ENCODE assay signal across 13 cellular contexts in the genomic region with DNA sequence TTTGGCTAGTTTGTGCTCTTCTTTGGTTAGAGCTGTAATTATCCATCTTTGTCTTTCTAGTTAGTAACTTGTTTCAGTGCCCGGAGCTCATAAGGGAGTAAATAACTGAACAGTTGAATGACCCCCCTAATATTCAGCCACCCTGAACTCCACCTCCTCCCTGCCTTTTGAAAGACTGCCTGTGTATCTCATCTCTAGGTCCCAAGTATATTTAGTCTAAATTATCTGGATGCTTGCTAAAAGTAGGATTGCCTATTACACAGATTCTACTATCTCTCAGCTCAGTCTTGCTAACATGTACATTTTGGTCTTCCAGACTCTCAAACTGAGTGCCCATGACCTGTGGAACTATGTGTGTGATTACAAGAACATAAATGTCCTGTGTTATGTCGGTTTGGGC.
A peak's percentile ranks its signal among the peaks of the same experiment; 100 is the strongest.
DNase-seq lines count a peak whose midpoint lies in the region; ATAC-seq and TF ChIP-seq lines count a peak whose summit lies in the region.
"Had no signal": no experiment of that assay in that cellular context is flagged by ENCODE, and none has a peak within 500 bp of the region (broad histone marks: within the 10 kb centered on the region; RNA-seq: fewer than 3 reads in every experiment).

No MANE protein-coding gene starts in this region.

- H3K4me2 ChIP-seq in GM23338, result no peak overlapping the region
- H3K4me2 ChIP-seq in smooth muscle cell, result no peak overlapping the region
- H3K4me2 ChIP-seq: BLaER1 treated with 17β-estradiol and CSF1 and Interleukin-3, amounts not matched to agents 10 nM and 100 nM had no signal

- no peaks in the 10 kb centered on the region for H3K79me2 ChIP-seq in GM23338 (replicated peaks; ENCODE audit: insufficient read depth)
- H3K79me2 ChIP-seq in smooth muscle cell (ENCODE audit: low read depth), result no peaks in the 10 kb centered on the region

- 85% methylated on average over 2 of the region's 2 CpGs for WGBS in smooth muscle cell (ENCODE audit: low lambda C conversion rate)

- H3K4me1 ChIP-seq in GM23338 (ENCODE audit: insufficient read depth), result no peaks in the 10 kb centered on the region; the same call in 1 of the 2 replicates
- H3K4me1 ChIP-seq in smooth muscle cell (ENCODE audit: low read depth), result no peaks in the 10 kb centered on the region
- H3K4me1 ChIP-seq: HAP-1 had no signal

- DNase-seq in Right ventricle myocardium inferior (ENCODE audit: missing footprints), result no peak
- no peak for DNase-seq in cardiac septum (ENCODE audit: low spot score)
- no peak for DNase-seq in GM23338 (ENCODE audit: low spot score)
- peak; percentile 28 for DNase-seq in left kidney (ENCODE audit: low read depth, low spot score)
- no peak for DNase-seq in smooth muscle cell (lab: John Stamatoyannopoulos, UW; ENCODE audit: unreplicated experiment)
- DNase-seq in HuH-7 (ENCODE audit: low spot score), result no peak
- DNase-seq: ACHN; CD4-positive, CD25-positive, alpha-beta regulatory T cell; DMS53 had no signal

- H3K9ac ChIP-seq in smooth muscle cell (ENCODE audit: low read depth), result no peak overlapping the region
- H3K9ac ChIP-seq: BLaER1 treated with 17β-estradiol and CSF1 and Interleukin-3, amounts not matched to agents 10 nM and 100 nM had no signal

- no peaks in the 10 kb centered on the region for H4K20me1 ChIP-seq in GM23338 (replicated peaks; ENCODE audit: insufficient read depth)
- no peaks in the 10 kb centered on the region for H4K20me1 ChIP-seq in smooth muscle cell (ENCODE audit: low read depth)
- H4K20me1 ChIP-seq: BLaER1 treated with 17β-estradiol and CSF1 and Interleukin-3, amounts not matched to agents 10 nM and 100 nM had no signal

- H3K9me3 Mint-ChIP-seq in GM23338, result no peaks in the 10 kb centered on the region

- H3K36me3 Mint-ChIP-seq in GM23338 (ENCODE audit: low read depth), result no peaks in the 10 kb centered on the region
- H3K36me3 Mint-ChIP-seq: CD4-positive, CD25-positive, alpha-beta regulatory T cell had no signal

- H2AFZ ChIP-seq in GM23338 (peak overlapping the region; percentile 73), smooth muscle cell (ENCODE audit: low read depth) (peak overlapping the region; percentile 57)

- no peak overlapping the region for H3K4me3 Mint-ChIP-seq in GM23338
- H3K4me3 Mint-ChIP-seq: CD4-positive, CD25-positive, alpha-beta regulatory T cell had no signal

- TF ChIP-seq CTCF in GM23338 (conservative IDR thresholded peaks at IDR 0.05; ENCODE audit: low read depth in 2 of 2) (no peak), smooth muscle cell (IDR thresholded peaks at IDR 0.05; ENCODE audit: borderline replicate concordance, insufficient read depth, poor library complexity, severe bottlenecking) (no peak)

- H3K4me3 ChIP-seq in GM23338 (no peak overlapping the region), smooth muscle cell (no peak overlapping the region)
- H3K4me3 ChIP-seq: BLaER1 treated with 17β-estradiol and CSF1 and Interleukin-3, amounts not matched to agents 10 nM and 100 nM; GM12878; HAP-1 had no signal

- no peak overlapping the region for H3K27ac Mint-ChIP-seq in GM23338
- H3K27ac Mint-ChIP-seq: CD4-positive, CD25-positive, alpha-beta regulatory T cell had no signal

- no peaks in the 10 kb centered on the region for H3K36me3 ChIP-seq in GM23338 (ENCODE audit: insufficient read depth)
- H3K36me3 ChIP-seq in smooth muscle cell (ENCODE audit: low read depth), result no peaks in the 10 kb centered on the region
- H3K36me3 ChIP-seq: BLaER1 treated with 17β-estradiol and CSF1 and Interleukin-3, amounts not matched to agents 10 nM and 100 nM; HAP-1 had no signal

- H3F3A ChIP-seq in GM23338 (replicated peaks; ENCODE audit: low read depth) (no peaks in the 10 kb centered on the region), smooth muscle cell (ENCODE audit: low read depth) (no peaks in the 10 kb centered on the region)

- H3K9me3 ChIP-seq in smooth muscle cell (replicated peaks; ENCODE audit: low read depth), result no peaks in the 10 kb centered on the region
- H3K9me3 ChIP-seq: BLaER1 treated with 17β-estradiol and CSF1 and Interleukin-3, amounts not matched to agents 10 nM and 100 nM; HAP-1 had no signal

- no peaks in the 10 kb centered on the region for H3K27me3 Mint-ChIP-seq in GM23338 (ENCODE audit: insufficient read depth, low read depth, poor library complexity)
- H3K27me3 Mint-ChIP-seq: CD4-positive, CD25-positive, alpha-beta regulatory T cell had no signal

- H3K27me3 ChIP-seq in GM23338 (ENCODE audit: insufficient read depth), result no peaks in the 10 kb centered on the region
- H3K27me3 ChIP-seq in smooth muscle cell (ENCODE audit: low read depth), result no peaks in the 10 kb centered on the region
- H3K27me3 ChIP-seq: BLaER1 treated with 17β-estradiol and CSF1 and Interleukin-3, amounts not matched to agents 10 nM and 100 nM had no signal

- ATAC-seq in Right ventricle myocardium inferior, result peak; percentile 20
- ATAC-seq in GM23338, result no peak
- no peak for ATAC-seq in HG03460 (IDR thresholded peaks at IDR 0.05; ENCODE audit: unreplicated experiment)
- ATAC-seq: GM12878 had no signal

- H3K4me1 Mint-ChIP-seq in GM23338, result no peaks in the 10 kb centered on the region
- H3K4me1 Mint-ChIP-seq: CD4-positive, CD25-positive, alpha-beta regulatory T cell had no signal

- no peak overlapping the region for H3K27ac ChIP-seq in GM23338 (ENCODE audit: low read depth)
- H3K27ac ChIP-seq in smooth muscle cell (ENCODE audit: low read depth), result no peak overlapping the region
- H3K27ac ChIP-seq: BLaER1 treated with 17β-estradiol and CSF1 and Interleukin-3, amounts not matched to agents 10 nM and 100 nM had no signal

- H3K9me2 ChIP-seq in GM23338 (ENCODE audit: insufficient read depth), result no peaks in the 10 kb centered on the region

- intact Hi-C loops in Right ventricle myocardium inferior (cut with DNase I), result loop anchor here (5.0 to 10.0 kb wide), 3 partner anchors 139 to 453 kb away; no protein-coding TSS in a partner anchor
- intact Hi-C loops in cardiac septum (cut with DNase I), result loop anchor here (10.0 kb wide), 2 partner anchors 193 to 263 kb away; no protein-coding TSS in a partner anchor

TF ChIP-seq in GM23338, 12 proteins besides CTCF, POLR2A, EP300 and RAD21:
- TF ChIP-seq, protein P1, sequence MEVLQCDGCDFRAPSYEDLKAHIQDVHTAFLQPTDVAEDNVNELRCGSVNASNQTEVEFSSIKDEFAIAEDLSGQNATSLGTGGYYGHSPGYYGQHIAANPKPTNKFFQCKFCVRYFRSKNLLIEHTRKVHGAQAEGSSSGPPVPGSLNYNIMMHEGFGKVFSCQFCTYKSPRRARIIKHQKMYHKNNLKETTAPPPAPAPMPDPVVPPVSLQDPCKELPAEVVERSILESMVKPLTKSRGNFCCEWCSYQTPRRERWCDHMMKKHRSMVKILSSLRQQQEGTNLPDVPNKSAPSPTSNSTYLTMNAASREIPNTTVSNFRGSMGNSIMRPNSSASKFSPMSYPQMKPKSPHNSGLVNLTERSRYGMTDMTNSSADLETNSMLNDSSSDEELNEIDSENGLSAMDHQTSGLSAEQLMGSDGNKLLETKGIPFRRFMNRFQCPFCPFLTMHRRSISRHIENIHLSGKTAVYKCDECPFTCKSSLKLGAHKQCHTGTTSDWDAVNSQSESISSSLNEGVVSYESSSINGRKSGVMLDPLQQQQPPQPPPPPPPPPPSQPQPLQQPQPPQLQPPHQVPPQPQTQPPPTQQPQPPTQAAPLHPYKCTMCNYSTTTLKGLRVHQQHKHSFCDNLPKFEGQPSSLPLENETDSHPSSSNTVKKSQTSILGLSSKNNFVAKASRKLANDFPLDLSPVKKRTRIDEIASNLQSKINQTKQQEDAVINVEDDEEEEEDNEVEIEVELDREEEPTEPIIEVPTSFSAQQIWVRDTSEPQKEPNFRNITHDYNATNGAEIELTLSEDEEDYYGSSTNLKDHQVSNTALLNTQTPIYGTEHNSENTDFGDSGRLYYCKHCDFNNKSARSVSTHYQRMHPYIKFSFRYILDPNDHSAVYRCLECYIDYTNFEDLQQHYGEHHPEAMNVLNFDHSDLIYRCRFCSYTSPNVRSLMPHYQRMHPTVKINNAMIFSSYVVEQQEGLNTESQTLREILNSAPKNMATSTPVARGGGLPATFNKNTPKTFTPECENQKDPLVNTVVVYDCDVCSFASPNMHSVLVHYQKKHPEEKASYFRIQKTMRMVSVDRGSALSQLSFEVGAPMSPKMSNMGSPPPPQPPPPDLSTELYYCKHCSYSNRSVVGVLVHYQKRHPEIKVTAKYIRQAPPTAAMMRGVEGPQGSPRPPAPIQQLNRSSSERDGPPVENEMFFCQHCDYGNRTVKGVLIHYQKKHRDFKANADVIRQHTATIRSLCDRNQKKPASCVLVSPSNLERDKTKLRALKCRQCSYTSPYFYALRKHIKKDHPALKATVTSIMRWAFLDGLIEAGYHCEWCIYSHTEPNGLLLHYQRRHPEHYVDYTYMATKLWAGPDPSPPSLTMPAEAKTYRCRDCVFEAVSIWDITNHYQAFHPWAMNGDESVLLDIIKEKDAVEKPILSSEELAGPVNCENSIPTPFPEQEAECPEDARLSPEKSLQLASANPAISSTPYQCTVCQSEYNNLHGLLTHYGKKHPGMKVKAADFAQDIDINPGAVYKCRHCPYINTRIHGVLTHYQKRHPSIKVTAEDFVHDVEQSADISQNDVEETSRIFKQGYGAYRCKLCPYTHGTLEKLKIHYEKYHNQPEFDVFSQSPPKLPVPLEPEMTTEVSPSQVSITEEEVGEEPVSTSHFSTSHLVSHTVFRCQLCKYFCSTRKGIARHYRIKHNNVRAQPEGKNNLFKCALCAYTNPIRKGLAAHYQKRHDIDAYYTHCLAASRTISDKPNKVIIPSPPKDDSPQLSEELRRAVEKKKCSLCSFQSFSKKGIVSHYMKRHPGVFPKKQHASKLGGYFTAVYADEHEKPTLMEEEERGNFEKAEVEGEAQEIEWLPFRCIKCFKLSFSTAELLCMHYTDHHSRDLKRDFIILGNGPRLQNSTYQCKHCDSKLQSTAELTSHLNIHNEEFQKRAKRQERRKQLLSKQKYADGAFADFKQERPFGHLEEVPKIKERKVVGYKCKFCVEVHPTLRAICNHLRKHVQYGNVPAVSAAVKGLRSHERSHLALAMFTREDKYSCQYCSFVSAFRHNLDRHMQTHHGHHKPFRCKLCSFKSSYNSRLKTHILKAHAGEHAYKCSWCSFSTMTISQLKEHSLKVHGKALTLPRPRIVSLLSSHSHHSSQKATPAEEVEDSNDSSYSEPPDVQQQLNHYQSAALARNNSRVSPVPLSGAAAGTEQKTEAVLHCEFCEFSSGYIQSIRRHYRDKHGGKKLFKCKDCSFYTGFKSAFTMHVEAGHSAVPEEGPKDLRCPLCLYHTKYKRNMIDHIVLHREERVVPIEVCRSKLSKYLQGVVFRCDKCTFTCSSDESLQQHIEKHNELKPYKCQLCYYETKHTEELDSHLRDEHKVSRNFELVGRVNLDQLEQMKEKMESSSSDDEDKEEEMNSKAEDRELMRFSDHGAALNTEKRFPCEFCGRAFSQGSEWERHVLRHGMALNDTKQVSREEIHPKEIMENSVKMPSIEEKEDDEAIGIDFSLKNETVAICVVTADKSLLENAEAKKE (CRISPR knock-in tag; IDR thresholded peaks at IDR 0.05), result no peak
- TF ChIP-seq STAT1 (IDR thresholded peaks at IDR 0.05; ENCODE audit: unreplicated experiment), result no peak
- no peak for TF ChIP-seq CREB1 (CRISPR knock-in tag; IDR thresholded peaks at IDR 0.05; ENCODE audit: low read depth)
- no peak for TF ChIP-seq ZNF114 (CRISPR knock-in tag; IDR thresholded peaks at IDR 0.05)
- no peak for TF ChIP-seq EZH2phosphoT487 (IDR thresholded peaks at IDR 0.05; ENCODE audit: unreplicated experiment)
- TF ChIP-seq JUNB (IDR thresholded peaks at IDR 0.05; ENCODE audit: unreplicated experiment), result no peak
